ENCODE assay signal across 7 cellular contexts in genomic region chr1:149285645-149286044, GRCh38.
DNase-seq lines count a peak whose midpoint lies in the region; ATAC-seq and TF ChIP-seq lines count a peak whose summit lies in the region.
"Not testable (repeated sequence)": the region's sequence is repeated elsewhere in the genome, so short reads cannot be mapped to it uniquely, and the experiment has no call there.

No MANE protein-coding gene starts in this region.

- H2BK20ac ChIP-seq in IMR-90 (ENCODE audit: low read depth, low read length) = not testable (repeated sequence)

- H3K27me3 ChIP-seq in IMR-90 (ENCODE audit: control insufficient read depth, insufficient read depth, low read length); dorsolateral prefrontal cortex: not testable (repeated sequence)

- not testable (repeated sequence) for H3K9me3 ChIP-seq in IMR-90 (ENCODE audit: control insufficient read depth, insufficient read depth, low read length)

- intact Hi-C loops in IMR-90 (cut with micrococcal nuclease); activated CD4-positive, alpha-beta T cell treated with anti-CD3 and anti-CD28 coated beads, Interleukin-2, amount 10 ng/mL, durations not matched to agents 24 days and 14 days (cut with micrococcal nuclease); dorsolateral prefrontal cortex (cut with DNase I); posterior cingulate gyrus (cut with DNase I): not testable (repeated sequence)

- not testable (repeated sequence) for H2AFZ ChIP-seq in IMR-90 (replicated peaks; ENCODE audit: low read length, poor library complexity)

- BruUV-seq in IMR-90 (replicated peaks; lab: Mats Ljungman, UMichigan) = not testable (repeated sequence)

- not testable (repeated sequence) for H3K23ac ChIP-seq in IMR-90 (ENCODE audit: low read depth, low read length)

- not testable (repeated sequence) for H4K8ac ChIP-seq in IMR-90 (ENCODE audit: low read depth in 2 of 2, low read length in 2 of 2)

- H3K79me1 ChIP-seq in IMR-90 (ENCODE audit: low read depth in 1 of 2, low read length in 2 of 2) = not testable (repeated sequence)

- H3K27me3 Mint-ChIP-seq in activated CD4-positive, alpha-beta T cell treated with anti-CD3 and anti-CD28 coated beads, Interleukin-2, amount 10 ng/mL, durations not matched to agents 24 days and 14 days; activated naive CD4-positive, alpha-beta T cell treated with anti-CD3 and anti-CD28 coated beads, Interleukin-2, amount 50 U/mL, for 24 hours: not testable (repeated sequence)

- DNase-seq in IMR-90 = not testable (repeated sequence)
- DNase-seq in activated CD4-positive, alpha-beta T cell treated with anti-CD3 and anti-CD28 coated beads, Interleukin-2, amount 10 ng/mL, durations not matched to agents 24 days and 14 days = peak; percentile 62
- DNase-seq in dorsolateral prefrontal cortex = peak in 9 of 10 donors; percentile 13 to 85 (median 37)
- peak; percentile 59 for DNase-seq in left lobe of liver (ENCODE audit: low spot score)
- DNase-seq in posterior cingulate gyrus = peak in 9 of 10 donors; percentile 20 to 89 (median 44)
- DNase-seq in stimulated activated CD8-positive, alpha-beta memory T cell treated with anti-CD3 and anti-CD28 coated beads, Interleukin-4, amount 100 ng/mL, for 48 hours = peak; percentile 58

- POLR2A ChIA-PET in IMR-90 (lab: Charles Lee; ENCODE audit: unreplicated experiment) = not testable (repeated sequence)

- H2AK5ac ChIP-seq in IMR-90 (ENCODE audit: low read depth, low read length) = not testable (repeated sequence)

- H3K4me1 Mint-ChIP-seq in activated CD4-positive, alpha-beta T cell treated with anti-CD3 and anti-CD28 coated beads, Interleukin-2, amount 10 ng/mL, durations not matched to agents 24 days and 14 days; activated naive CD4-positive, alpha-beta T cell treated with anti-CD3 and anti-CD28 coated beads, Interleukin-2, amount 50 U/mL, for 24 hours: not testable (repeated sequence)

- CTCF ChIA-PET in IMR-90 (lab: Yijun Ruan, JAX) = not testable (repeated sequence)

- not testable (repeated sequence) for H3K36me3 Mint-ChIP-seq in activated CD4-positive, alpha-beta T cell treated with anti-CD3 and anti-CD28 coated beads, Interleukin-2, amount 10 ng/mL, durations not matched to agents 24 days and 14 days (ENCODE audit: low read depth); activated naive CD4-positive, alpha-beta T cell treated with anti-CD3 and anti-CD28 coated beads, Interleukin-2, amount 50 U/mL, for 24 hours

- not testable (repeated sequence) for H3K14ac ChIP-seq in IMR-90 (replicated peaks; ENCODE audit: low read depth, low read length)

- H3K4me3 Mint-ChIP-seq in activated CD4-positive, alpha-beta T cell treated with anti-CD3 and anti-CD28 coated beads, Interleukin-2, amount 10 ng/mL, durations not matched to agents 24 days and 14 days = peak overlapping the region; percentile 67
- peak overlapping the region; percentile 73 for H3K4me3 Mint-ChIP-seq in activated naive CD4-positive, alpha-beta T cell treated with anti-CD3 and anti-CD28 coated beads, Interleukin-2, amount 50 U/mL, for 24 hours

- not testable (repeated sequence) for TF ChIP-seq RAD21 in IMR-90 (IDR thresholded peaks at IDR 0.05; ENCODE audit: low read length)

- H3K9me1 ChIP-seq in IMR-90 (ENCODE audit: insufficient read depth, low read length) = not testable (repeated sequence)

- not testable (repeated sequence) for H4K5ac ChIP-seq in IMR-90 (ENCODE audit: low read depth, low read length)

- not testable (repeated sequence) for H2BK15ac ChIP-seq in IMR-90 (ENCODE audit: low read depth, low read length)

- not testable (repeated sequence) for H2AK9ac ChIP-seq in IMR-90 (replicated peaks; ENCODE audit: low read depth, low read length, poor library complexity)

- peak; percentile 92 for ATAC-seq in IMR-90 (ENCODE audit: low read depth)
- peak; percentile 93 for ATAC-seq in left lobe of liver

- not testable (repeated sequence) for H3K4me1 ChIP-seq in IMR-90 (ENCODE audit: control insufficient read depth, insufficient read depth, low read length)

- not testable (repeated sequence) for H3K9ac ChIP-seq in IMR-90 (ENCODE audit: low read depth, low read length)

- not testable (repeated sequence) for TF ChIP-seq CTCF in IMR-90 (conservative IDR thresholded peaks at IDR 0.05; ENCODE audit: low read depth, low read length); dorsolateral prefrontal cortex (IDR thresholded peaks at IDR 0.05 in 54 of 56, conservative IDR thresholded peaks at IDR 0.05 in 2 of 56; ENCODE audit: low read depth in 1 of 56, partially characterized antibody in 56 of 56)

- H3K27ac Mint-ChIP-seq in activated CD4-positive, alpha-beta T cell treated with anti-CD3 and anti-CD28 coated beads, Interleukin-2, amount 10 ng/mL, durations not matched to agents 24 days and 14 days; activated naive CD4-positive, alpha-beta T cell treated with anti-CD3 and anti-CD28 coated beads, Interleukin-2, amount 50 U/mL, for 24 hours: not testable (repeated sequence)

- not testable (repeated sequence) for H3K9me3 Mint-ChIP-seq in activated CD4-positive, alpha-beta T cell treated with anti-CD3 and anti-CD28 coated beads, Interleukin-2, amount 10 ng/mL, durations not matched to agents 24 days and 14 days; activated naive CD4-positive, alpha-beta T cell treated with anti-CD3 and anti-CD28 coated beads, Interleukin-2, amount 50 U/mL, for 24 hours

- not testable (repeated sequence) for H3K36me3 ChIP-seq in IMR-90 (ENCODE audit: control insufficient read depth, insufficient read depth, low read length)

- H3K27ac ChIP-seq in IMR-90 (ENCODE audit: insufficient read depth, low read length) = not testable (repeated sequence)
- peak overlapping the region in 1 of 59 donors; percentile 57 for H3K27ac ChIP-seq in dorsolateral prefrontal cortex

- no CpG with 5 or more reads among the region's 39 CpGs for WGBS in IMR-90 (ENCODE audit: extremely low coverage in 2 of 2, insufficient read length in 1 of 2), 2 experiments

- H4K20me1 ChIP-seq in IMR-90 (ENCODE audit: insufficient read depth, low read length) = not testable (repeated sequence)

- not testable (repeated sequence) for H3K4me3 ChIP-seq in IMR-90 (ENCODE audit: insufficient read depth, low read depth, low read length)
- peak overlapping the region in 18 of 59 donors; percentile 29 to 56 (median 45) for H3K4me3 ChIP-seq in dorsolateral prefrontal cortex

- in situ Hi-C loops in IMR-90 (cut with MboI; ENCODE audit: low sequenced_read_pairs) = not testable (repeated sequence)

- H2BK120ac ChIP-seq in IMR-90 (ENCODE audit: low read depth, low read length) = not testable (repeated sequence)

- H2BK5ac ChIP-seq in IMR-90 (ENCODE audit: low read depth, low read length, poor library complexity, severe bottlenecking) = not testable (repeated sequence)

- peak overlapping the region; percentile 3; the same call in 1 of the 2 replicates for H3K4me2 ChIP-seq in IMR-90 (ENCODE audit: low read depth, low read length)

- not testable (repeated sequence) for H3K56ac ChIP-seq in IMR-90 (ENCODE audit: extremely low read depth, insufficient read depth, low read length)

- not testable (repeated sequence) for H3K18ac ChIP-seq in IMR-90 (ENCODE audit: low read depth, low read length)

- H4K91ac ChIP-seq in IMR-90 (ENCODE audit: insufficient read depth, low read depth, low read length) = not testable (repeated sequence)

- dilution Hi-C loops in IMR-90 (cut with HindIII; ENCODE audit: low sequenced_read_pairs, unreplicated experiment) = not testable (repeated sequence)

- not testable (repeated sequence) for H3K4ac ChIP-seq in IMR-90 (ENCODE audit: low read depth, low read length)

- TF ChIP-seq POLR2A in IMR-90 (IDR thresholded peaks at IDR 0.05; ENCODE audit: low read depth, low read length) = not testable (repeated sequence)
